Comparison of ENCODE assay signal across 21 cellular contexts in genomic region chr3:142680710-142681109, GRCh38. TPM values are rescaled to one million over a fixed set of nuclear protein-coding genes. Genes with fewer than 3 reads are reported as not detected.
DNase-seq lines count a peak whose midpoint lies in the region; ATAC-seq, FAIRE-seq and TF ChIP-seq lines count a peak whose summit lies in the region.
"Had no signal": no experiment of that assay in that cellular context is flagged by ENCODE, and none has a peak within 500 bp of the region (broad histone marks: within the 10 kb centered on the region; RNA-seq: fewer than 3 reads in every experiment).

No MANE protein-coding gene starts in this region.

- 90% methylated on average over 2 of the region's 2 CpGs for WGBS in HepG2 (ENCODE audit: low lambda C conversion rate)

- no peaks in the 10 kb centered on the region for H3F3A ChIP-seq in GM23338 (replicated peaks; ENCODE audit: low read depth)

- H3K27ac ChIP-seq in GM23338 (ENCODE audit: low read depth) (no peak overlapping the region), HepG2 (ENCODE audit: extremely low read length, insufficient read depth, low read length) (no peak overlapping the region), uterus (no peak overlapping the region)
- H3K27ac ChIP-seq: GM23248, KMS-11, parathyroid adenoma, SJSA1, skin epidermis had no signal

- H3K4me1 ChIP-seq in GM23338 (ENCODE audit: insufficient read depth) (no peaks in the 10 kb centered on the region), HepG2 (ENCODE audit: insufficient read depth, low read length) (no peaks in the 10 kb centered on the region), uterus (no peaks in the 10 kb centered on the region)
- H3K4me1 ChIP-seq: parathyroid adenoma, SJSA1 had no signal

- H3K27me3 Mint-ChIP-seq in GM23338 (ENCODE audit: insufficient read depth, low read depth, poor library complexity) = no peaks in the 10 kb centered on the region
- H3K27me3 Mint-ChIP-seq in activated T-helper 17 cell treated with anti-CD3 and anti-CD28 coated beads, Interleukin-2, amount 50 U/mL, for 72 hours = no peaks in the 10 kb centered on the region
- H3K27me3 Mint-ChIP-seq: naive thymus-derived CD4-positive, alpha-beta T cell had no signal

- H3K4me2 ChIP-seq in GM23338 = no peak overlapping the region
- no peak overlapping the region for H3K4me2 ChIP-seq in HepG2 (ENCODE audit: low read depth, low read length)
- H3K4me2 ChIP-seq: KMS-11 had no signal

- intact Hi-C loops in HepG2 (cut with micrococcal nuclease; ENCODE audit: unreplicated experiment) = loop anchor here (1.0 kb wide), 1 partner anchor 93 kb away; no protein-coding TSS in a partner anchor
- intact Hi-C loops in uterus (cut with DNase I; ENCODE audit: low total_unique reads) = no loop called here

- no peaks in the 10 kb centered on the region for H3K9me2 ChIP-seq in GM23338 (ENCODE audit: insufficient read depth)

- H4K20me1 ChIP-seq in GM23338 (replicated peaks; ENCODE audit: insufficient read depth) = 0 out of 2 replicates have a peak, but pooled peaks cover 3% of the 10 kb centered on the region
- no peaks in the 10 kb centered on the region for H4K20me1 ChIP-seq in HepG2 (ENCODE audit: insufficient read depth, low read length)

- TF ChIP-seq RAD21 in HepG2 (CRISPR knock-in tag; IDR thresholded peaks at IDR 0.05) = no peak

- ATAC-seq in GM23338 (no peak; the same call in 2 of the 3 replicates), HepG2 (peak; percentile 31; the same call in 1 of the 3 replicates)
- ATAC-seq in activated T-helper 17 cell treated with anti-CD3 and anti-CD28 coated beads, Interleukin-2, amount 50 U/mL, for 72 hours (replicated peaks) = no peak
- ATAC-seq: naive thymus-derived CD4-positive, alpha-beta T cell had no signal

- TF ChIP-seq CTCF in GM23338 (conservative IDR thresholded peaks at IDR 0.05; ENCODE audit: low read depth in 2 of 2) (peak; percentile 16 to 57; a peak in 2 of 4 replicates), HepG2 (CRISPR knock-in tag; IDR thresholded peaks at IDR 0.05) (peak; percentile 37), uterus (IDR thresholded peaks at IDR 0.05) (no peak)

- TF ChIP-seq POLR2A in HepG2 (IDR thresholded peaks at IDR 0.05; ENCODE audit: insufficient read depth in 1 of 2, low read depth in 2 of 2, low read length in 2 of 2) (no peak), uterus (IDR thresholded peaks at IDR 0.05) (no peak)

- H3K4me3 Mint-ChIP-seq in GM23338 = no peak overlapping the region
- H3K4me3 Mint-ChIP-seq in activated T-helper 17 cell treated with anti-CD3 and anti-CD28 coated beads, Interleukin-2, amount 50 U/mL, for 72 hours = no peak overlapping the region
- H3K4me3 Mint-ChIP-seq: naive thymus-derived CD4-positive, alpha-beta T cell; T-helper 2 cell treated with Interferon-gamma antibody and Interleukin-4, amounts not matched to agents 5 μg/mL and 100 μg/mL, for 36 hours had no signal

- CTCF ChIA-PET in HepG2 (lab: Yijun Ruan, JAX; ENCODE audit: low intra/inter-chr PET ratio, low total read pairs) = interaction anchor here (0.9 kb wide), 1 partner anchor 94 kb away, joined by 4 read pairs; no protein-coding TSS in a partner anchor

- H3K79me2 ChIP-seq in GM23338 (replicated peaks; ENCODE audit: insufficient read depth) (no peaks in the 10 kb centered on the region), HepG2 (ENCODE audit: insufficient read depth, low read length) (no peaks in the 10 kb centered on the region)
- H3K79me2 ChIP-seq: parathyroid adenoma had no signal

- in situ Hi-C loops in HepG2 (cut with HindIII; ENCODE audit: extremely low pct_ligation_motif_present, low pct_unique_long_range_greater_than_20kb) = loop anchor here (5.0 kb wide), 1 partner anchor 93 kb away; no protein-coding TSS in a partner anchor

- no peak for TF ChIP-seq EP300 in HepG2 (IDR thresholded peaks at IDR 0.05; ENCODE audit: low read depth in 2 of 2, low read length in 2 of 2)
- no peak for TF ChIP-seq EP300 in HepG2 (CRISPR knock-in tag; IDR thresholded peaks at IDR 0.05; ENCODE audit: borderline replicate concordance)

- no TSS peak for BruUV-seq in HepG2 (replicated peaks; lab: Mats Ljungman, UMichigan)

- no peaks in the 10 kb centered on the region for H3K4me1 Mint-ChIP-seq in GM23338
- H3K4me1 Mint-ChIP-seq in activated T-helper 17 cell treated with anti-CD3 and anti-CD28 coated beads, Interleukin-2, amount 50 U/mL, for 72 hours = no peaks in the 10 kb centered on the region
- H3K4me1 Mint-ChIP-seq: naive thymus-derived CD4-positive, alpha-beta T cell had no signal

- DNase-seq in GM23338 (ENCODE audit: low spot score) (peak; percentile 16), NCI-H226 (peak; percentile 4), dermis blood vessel endothelial cell (peak; percentile 2), HepG2 (ENCODE audit: low spot score) (no peak), uterus (no peak), GM03348 (ENCODE audit: low spot score) (no peak)
- DNase-seq: activated CD4-positive, alpha-beta T cell treated with anti-CD3 and anti-CD28 coated beads for 1 hour; AML-193; anterior cingulate cortex; GM23248; naive thymus-derived CD4-positive, alpha-beta T cell; NCI-H1436; stimulated activated CD4-positive, alpha-beta T cell treated with anti-CD3 and anti-CD28 coated beads, Interleukin-4, amount 100 ng/mL, for 24 hours had no signal

- H3K4me3 ChIP-seq in GM23338 (no peak overlapping the region), HepG2 (replicated peaks in 1 of 3; ENCODE audit: insufficient read depth in 1 of 3, low read depth in 2 of 3, low read length in 3 of 3) (no peak overlapping the region), uterus (no peak overlapping the region)
- H3K4me3 ChIP-seq: GM23248, SJSA1, skin epidermis had no signal

- no peak overlapping the region for H3K9ac ChIP-seq in HepG2 (ENCODE audit: insufficient read depth, low read depth, low read length)
- H3K9ac ChIP-seq: GM23248, KMS-11, parathyroid adenoma had no signal

- H2AFZ ChIP-seq in GM23338 (no peak overlapping the region), HepG2 (ENCODE audit: low read length) (no peak overlapping the region)
- H2AFZ ChIP-seq: GM23248, parathyroid adenoma had no signal

- POLR2A ChIA-PET in HepG2 (lab: Yijun Ruan, JAX) = no interaction called here

- H3K36me3 ChIP-seq in GM23338 (ENCODE audit: insufficient read depth) (peaks cover 2% of the 10 kb centered on the region; the same call in 1 of the 2 replicates), HepG2 (replicated peaks in 1 of 2; ENCODE audit: control insufficient read depth in 1 of 2, insufficient read depth in 2 of 2, low read length in 2 of 2) (peaks cover 0 to 2% of the 10 kb centered on the region in 2 experiments; a peak in 1 of 5 replicates), uterus (no peaks in the 10 kb centered on the region)
- H3K36me3 ChIP-seq: SJSA1 had no signal

- H3K27me3 ChIP-seq in GM23338 (ENCODE audit: insufficient read depth) = no peaks in the 10 kb centered on the region
- H3K27me3 ChIP-seq in HepG2 (ENCODE audit: control insufficient read depth in 1 of 2, insufficient read depth in 2 of 2, low read length in 2 of 2) = no peaks in the 10 kb centered on the region; a peak in 1 of 5 replicates
- H3K27me3 ChIP-seq in uterus = no peaks in the 10 kb centered on the region
- H3K27me3 ChIP-seq: SJSA1 had no signal

- no peaks in the 10 kb centered on the region for H3K9me3 Mint-ChIP-seq in GM23338
- no peaks in the 10 kb centered on the region for H3K9me3 Mint-ChIP-seq in activated T-helper 17 cell treated with anti-CD3 and anti-CD28 coated beads, Interleukin-2, amount 50 U/mL, for 72 hours
- H3K9me3 Mint-ChIP-seq: T-helper 2 cell treated with Interferon-gamma antibody and Interleukin-4, amounts not matched to agents 5 μg/mL and 100 μg/mL, for 36 hours had no signal

- FAIRE-seq in HepG2 (lab: Jason Lieb, UNC) = no peak
- FAIRE-seq: colon, frontal cortex had no signal

- H3K9me3 ChIP-seq in HepG2 (ENCODE audit: low read length) = no peaks in the 10 kb centered on the region
- H3K9me3 ChIP-seq in uterus = no peaks in the 10 kb centered on the region
- H3K9me3 ChIP-seq: SJSA1 had no signal

- H3K36me3 Mint-ChIP-seq in GM23338 (ENCODE audit: low read depth) = peaks cover 11% of the 10 kb centered on the region
- H3K36me3 Mint-ChIP-seq in activated T-helper 17 cell treated with anti-CD3 and anti-CD28 coated beads, Interleukin-2, amount 50 U/mL, for 72 hours (ENCODE audit: low read depth) = no peaks in the 10 kb centered on the region

- no peak overlapping the region for H3K27ac Mint-ChIP-seq in GM23338
- H3K27ac Mint-ChIP-seq in activated T-helper 17 cell treated with anti-CD3 and anti-CD28 coated beads, Interleukin-2, amount 50 U/mL, for 72 hours = no peak overlapping the region
- H3K27ac Mint-ChIP-seq: naive thymus-derived CD4-positive, alpha-beta T cell; T-helper 2 cell treated with Interferon-gamma antibody and Interleukin-4, amounts not matched to agents 5 μg/mL and 100 μg/mL, for 36 hours had no signal

RNA-seq across cellular contexts. Expression of gene TRPC1, which starts 43.1 kb away (rescaled TPM):
- total RNA-seq in GM23338 (2014; rRNA removed; shearing (Covaris generic)) = 36.6 and 51.7 TPM in 2 replicates
- 7.0 and 7.3 TPM in 2 replicates for polyA plus RNA-seq in GM23338 (2016; fragmentation: Nextera tagmentation; extraction: Ambion mirVana)
- 7.2 and 14.0 TPM in 2 replicates for total RNA-seq in dermis blood vessel endothelial cell
- total RNA-seq in HepG2 (2016; rRNA removed; fragmentation: Illumina TruSeq; extraction: Trizol) = 7.6 and 10.8 TPM in 2 replicates
- total RNA-seq in HepG2 (2016; cell fraction: cytosol; rRNA removed; fragmentation: Illumina TruSeq; extraction: Trizol; ENCODE audit: low read depth) = 17.8 and 21.7 TPM in 2 replicates
- 8.0 and 11.6 TPM in 2 replicates for total RNA-seq in HepG2 (2016; cell fraction: insoluble cytoplasmic fraction; rRNA removed; fragmentation: Illumina TruSeq; extraction: Trizol)
- 10.1 and 10.8 TPM in 2 replicates for total RNA-seq in HepG2 (2016; cell fraction: membrane; rRNA removed; fragmentation: Illumina TruSeq; extraction: Trizol)
- 25.9 and 26.7 TPM in 2 replicates for total RNA-seq in HepG2 (2016; cell fraction: nucleus; rRNA removed; fragmentation: Illumina TruSeq; extraction: Trizol)
- polyA plus RNA-seq in HepG2 (2011; rRNA removed) = 12.2 and 13.1 TPM in 2 replicates
- polyA plus RNA-seq in HepG2 (2011; cell fraction: cytosol; rRNA removed) = 9.7 and 12.9 TPM in 2 replicates
- polyA plus RNA-seq in HepG2 (2011; cell fraction: nucleus; rRNA removed) = 19.6 and 23.1 TPM in 2 replicates
- polyA plus RNA-seq in HepG2 (2012) = 9.4 and 11.9 TPM in 2 replicates
- polyA plus RNA-seq in HepG2 (2016; cell fraction: cytosol; fragmentation: Illumina TruSeq; extraction: Trizol; ENCODE audit: low read depth) = 0.45 and 1.3 TPM in 2 replicates
- 4.4 and 4.9 TPM in 2 replicates for polyA plus RNA-seq in HepG2 (2016; cell fraction: insoluble cytoplasmic fraction; fragmentation: Illumina TruSeq; extraction: Trizol; ENCODE audit: low read depth)
- polyA plus RNA-seq in HepG2 (2016; cell fraction: membrane; fragmentation: Illumina TruSeq; extraction: Trizol; ENCODE audit: low read depth) = 2.0 and 2.4 TPM in 2 replicates
- polyA plus RNA-seq in HepG2 (2016; cell fraction: nucleus; fragmentation: Illumina TruSeq; extraction: Trizol; ENCODE audit: insufficient read depth, low read depth) = 16.4 and 19.8 TPM in 2 replicates
- 5.0 and 24.4 TPM in 2 replicates for polyA minus RNA-seq in HepG2 (2011; rRNA and poly(A)+ RNA removed; ENCODE audit: low replicate concordance)
- polyA minus RNA-seq in HepG2 (2011; cell fraction: cytosol; rRNA and poly(A)+ RNA removed) = 17.5 and 21.8 TPM in 2 replicates
- 107 and 114 TPM in 2 replicates for polyA minus RNA-seq in HepG2 (2011; cell fraction: nucleus; rRNA and poly(A)+ RNA removed)
- total RNA-seq in activated T-helper 17 cell treated with anti-CD3 and anti-CD28 coated beads, Interleukin-2, amount 50 U/mL, for 72 hours = 1 to 10 TPM; 3.4 to 8.0 TPM
- 100 to 1,000 TPM in 1 of 4 donors, 10 to 100 TPM in 3; 20.5 to 120 (median 53.9) TPM for total RNA-seq in uterus

Comparison
In these comparisons a context has a peak if more than half of its experiments do, and no peak if none do; other contexts are left out.
1. DNase-seq: peak in GM23338 (single experiment), NCI-H226 (single experiment) and dermis blood vessel endothelial cell (single experiment); none in HepG2 (single experiment), uterus (0 of 2) and GM03348 (single experiment).
2. CTCF ChIP-seq: peak in GM23338 (2 of 2) and HepG2 (single experiment); none in uterus (0 of 4).